17 cellular contexts compared by ENCODE assay signal in the genomic region with DNA sequence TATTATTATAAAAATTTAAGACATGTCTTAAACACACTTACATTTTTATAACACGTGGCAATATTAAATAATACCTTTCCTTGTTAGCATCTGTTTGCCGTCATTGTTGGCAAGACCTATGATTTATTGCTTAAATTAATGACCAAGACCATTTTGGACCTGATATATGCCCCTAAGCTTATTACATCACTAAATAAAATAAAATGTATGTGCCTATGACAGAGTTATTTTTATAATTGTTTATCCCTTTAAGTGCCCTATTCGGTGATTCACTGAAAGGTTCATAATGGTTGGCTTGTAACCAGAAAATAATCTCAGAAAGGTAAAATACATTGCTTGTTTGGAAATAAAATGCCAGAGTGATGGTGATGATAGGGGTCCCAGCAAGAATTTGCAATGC. TPM values are rescaled to one million over a fixed set of nuclear protein-coding genes. Genes with fewer than 3 reads are reported as not detected.
DNase-seq lines count a peak whose midpoint lies in the region; ATAC-seq, FAIRE-seq and TF ChIP-seq lines count a peak whose summit lies in the region.
"Had no signal": no experiment of that assay in that cellular context is flagged by ENCODE, and none has a peak within 500 bp of the region (broad histone marks: within the 10 kb centered on the region; RNA-seq: fewer than 3 reads in every experiment).

No MANE protein-coding gene starts in this region.

- no peaks in the 10 kb centered on the region for H4K20me1 ChIP-seq in astrocyte (ENCODE audit: insufficient read depth, low read length)
- H4K20me1 ChIP-seq: BLaER1 treated with 17β-estradiol and CSF1 and Interleukin-3, amounts not matched to agents 10 nM and 100 nM had no signal

- no peak overlapping the region for H3K9ac ChIP-seq in astrocyte (ENCODE audit: low read length)
- H3K9ac ChIP-seq: BLaER1 treated with 17β-estradiol and CSF1 and Interleukin-3, amounts not matched to agents 10 nM and 100 nM had no signal

- no peak overlapping the region for H2AFZ ChIP-seq in astrocyte (ENCODE audit: low read depth, low read length)

- intact Hi-C loops in left ventricle myocardium inferior (cut with micrococcal nuclease) (no loop called here), Right ventricle myocardium superior (cut with DNase I) (no loop called here)

- H3K9me3 ChIP-seq in left ventricle myocardium inferior (replicated peaks) (no peaks in the 10 kb centered on the region), astrocyte (ENCODE audit: insufficient read depth, low read depth, low read length) (no peaks in the 10 kb centered on the region)

- H3K36me3 Mint-ChIP-seq in astrocyte (ENCODE audit: low read depth, unreplicated experiment) = no peaks in the 10 kb centered on the region

- no peak for ATAC-seq in Right ventricle myocardium superior (ENCODE audit: poor library complexity)
- no peak for ATAC-seq in HG02885 (IDR thresholded peaks at IDR 0.05; ENCODE audit: poor library complexity, unreplicated experiment)
- no peak for ATAC-seq in GM21390 (IDR thresholded peaks at IDR 0.05; ENCODE audit: unreplicated experiment)
- ATAC-seq: HCT116 had no signal

- H3K4me1 ChIP-seq in left ventricle myocardium inferior (peaks cover 35% of the 10 kb centered on the region), astrocyte (ENCODE audit: insufficient read depth, low read length) (peaks cover 13% of the 10 kb centered on the region)

- H3K27me3 Mint-ChIP-seq in astrocyte (ENCODE audit: low read depth, unreplicated experiment) = no peaks in the 10 kb centered on the region
- H3K27me3 Mint-ChIP-seq: CD4-positive, alpha-beta T cell had no signal

- H3K27ac Mint-ChIP-seq in astrocyte (ENCODE audit: unreplicated experiment) = no peak overlapping the region
- H3K27ac Mint-ChIP-seq: CD4-positive, alpha-beta T cell had no signal

- H3K27me3 ChIP-seq in left ventricle myocardium inferior (ENCODE audit: low read depth) (no peaks in the 10 kb centered on the region), astrocyte (ENCODE audit: insufficient read depth, low read length) (no peaks in the 10 kb centered on the region)
- H3K27me3 ChIP-seq: BLaER1 treated with 17β-estradiol and CSF1 and Interleukin-3, amounts not matched to agents 10 nM and 100 nM had no signal

- no peak for TF ChIP-seq CTCF in left ventricle myocardium inferior (IDR thresholded peaks at IDR 0.05; ENCODE audit: borderline replicate concordance)
- TF ChIP-seq CTCF in astrocyte (IDR thresholded peaks at IDR 0.05; ENCODE audit: insufficient read depth, low read depth, low read length) = no peak

- peaks cover 5% of the 10 kb centered on the region for H3K79me2 ChIP-seq in astrocyte (ENCODE audit: insufficient read depth, low read length)

- H3K27ac ChIP-seq in left ventricle myocardium inferior (replicated peaks) = peak overlapping the region; percentile 89
- no peak overlapping the region for H3K27ac ChIP-seq in astrocyte (ENCODE audit: low read depth, low read length)
- H3K27ac ChIP-seq: BLaER1 treated with 17β-estradiol and CSF1 and Interleukin-3, amounts not matched to agents 10 nM and 100 nM; HL-60 had no signal

- peaks cover 23% of the 10 kb centered on the region for H3K4me1 Mint-ChIP-seq in astrocyte (ENCODE audit: low read depth, unreplicated experiment)

- no peaks in the 10 kb centered on the region for H3K9me3 Mint-ChIP-seq in astrocyte (ENCODE audit: unreplicated experiment)
- H3K9me3 Mint-ChIP-seq: CD4-positive, alpha-beta T cell had no signal

- peak; percentile 47 for FAIRE-seq in astrocyte (lab: Jason Lieb, UNC)
- FAIRE-seq: GM12892 had no signal

- no peak overlapping the region for H3K4me3 Mint-ChIP-seq in astrocyte (ENCODE audit: unreplicated experiment)
- H3K4me3 Mint-ChIP-seq: CD4-positive, alpha-beta T cell had no signal

- no peak overlapping the region for H3K4me2 ChIP-seq in astrocyte (ENCODE audit: low read length)
- H3K4me2 ChIP-seq: BLaER1 treated with 17β-estradiol and CSF1 and Interleukin-3, amounts not matched to agents 10 nM and 100 nM had no signal

- no peaks in the 10 kb centered on the region for H3K36me3 ChIP-seq in left ventricle myocardium inferior
- no peaks in the 10 kb centered on the region for H3K36me3 ChIP-seq in astrocyte (ENCODE audit: insufficient read depth, low read length)
- H3K36me3 ChIP-seq: BLaER1 treated with 17β-estradiol and CSF1 and Interleukin-3, amounts not matched to agents 10 nM and 100 nM had no signal

- H3K4me3 ChIP-seq in left ventricle myocardium inferior = peak overlapping the region; percentile 57
- no peak overlapping the region for H3K4me3 ChIP-seq in astrocyte (ENCODE audit: insufficient read depth, low read depth, low read length)
- H3K4me3 ChIP-seq: BLaER1 treated with 17β-estradiol and CSF1 and Interleukin-3, amounts not matched to agents 10 nM and 100 nM had no signal

- no peak for DNase-seq in left ventricle myocardium inferior
- no peak for DNase-seq in Right ventricle myocardium superior
- DNase-seq in NCI-H2081 treated with DMSO at 0.1 percent for 48 hours (lab: John Stamatoyannopoulos, UW) = peak; percentile 51
- DNase-seq in astrocyte (ENCODE audit: low read depth) = no peak
- DNase-seq in SW 1271 (lab: John Stamatoyannopoulos, UW) = no peak
- DNase-seq in T-helper 9 cell = no peak
- DNase-seq: ACHN; Calu3; CD4-positive, alpha-beta T cell; DMS 273 treated with DMSO at 0.1 percent for 48 hours; GDM1 had no signal

RNA-seq across cellular contexts. Expression of gene CDIN1, which starts 17.5 kb away (rescaled TPM):
- total RNA-seq in left ventricle myocardium inferior (179 TPM), Right ventricle myocardium superior (187 TPM), astrocyte (18.3 and 19.1 TPM in 2 replicates)
